In genomic region chr16:80526418-80527061, GRCh38 we compare ENCODE assay signal across 8 cellular contexts. TPM values are rescaled to one million over a fixed set of nuclear protein-coding genes. Genes with fewer than 3 reads are reported as not detected.
DNase-seq lines count a peak whose midpoint lies in the region; ATAC-seq and TF ChIP-seq lines count a peak whose summit lies in the region.

No MANE protein-coding gene starts in this region.

- H3K4me3 ChIP-seq in esophagus muscularis mucosa (no peak overlapping the region), neutrophil (ENCODE audit: low read depth in 1 of 2, low read length in 1 of 2) (no peak overlapping the region)

- TF ChIP-seq POLR2A in esophagus muscularis mucosa (IDR thresholded peaks at IDR 0.05; ENCODE audit: low read depth): no peak

- DNase-seq in NCI-H526 (lab: John Stamatoyannopoulos, UW) (peak; percentile 5 to 46), NCI-H526 treated with DMSO at 0.1 percent for 48 hours (lab: John Stamatoyannopoulos, UW) (no peak), NOMO-1 treated with dmso at 0.1 percent for 144 hours (lab: John Stamatoyannopoulos, UW; ENCODE audit: unreplicated experiment) (peak; percentile 14), activated T-cell treated with anti-CD3 and anti-CD28 coated beads for 24 hours (ENCODE audit: low read depth) (peak; percentile 49), esophagus muscularis mucosa (ENCODE audit: extremely low spot score) (no peak), ureter (ENCODE audit: low spot score) (peak; percentile 49)

- H3K9me3 ChIP-seq in esophagus muscularis mucosa: no peaks in the 10 kb centered on the region
- no peaks in the 10 kb centered on the region for H3K9me3 ChIP-seq in neutrophil

- TF ChIP-seq EP300 in esophagus muscularis mucosa (IDR thresholded peaks at IDR 0.05): no peak

- peak; percentile 64 to 85 (median 68) for TF ChIP-seq CTCF in esophagus muscularis mucosa (IDR thresholded peaks at IDR 0.05)
- TF ChIP-seq CTCF in neutrophil (IDR thresholded peaks at IDR 0.05): peak; percentile 68

- 24% methylated on average over 6 of the region's 6 CpGs for whole genome bisulfite sequencing in esophagus muscularis mucosa

- H3K27me3 ChIP-seq in esophagus muscularis mucosa (peaks cover 0 to 27% (median 0%) of the 10 kb centered on the region in 4 donors), neutrophil (no peaks in the 10 kb centered on the region)

- peak; percentile 70 for ATAC-seq in HG02885 (IDR thresholded peaks at IDR 0.05; ENCODE audit: poor library complexity, unreplicated experiment)

- H3K36me3 ChIP-seq in esophagus muscularis mucosa (no peaks in the 10 kb centered on the region), neutrophil (no peaks in the 10 kb centered on the region)

- intact Hi-C loops in esophagus muscularis mucosa (cut with DNase I): no loop called here

- H3K27ac ChIP-seq in esophagus muscularis mucosa (replicated peaks in 1 of 4) (no peak overlapping the region), neutrophil (no peak overlapping the region)

- peaks cover 0 to 7% (median 1%) of the 10 kb centered on the region in 4 donors for H3K4me1 ChIP-seq in esophagus muscularis mucosa
- no peaks in the 10 kb centered on the region for H3K4me1 ChIP-seq in neutrophil (ENCODE audit: control insufficient read depth in 1 of 2, insufficient read depth in 1 of 2, low read depth in 1 of 2, low read length in 1 of 2)

RNA-seq across cellular contexts. Expression of gene DYNLRB2, which starts 14.3 kb away (rescaled TPM):
- not detected for total RNA-seq in esophagus muscularis mucosa
- 4.8 TPM for total RNA-seq in ureter

Comparison
In these comparisons a context has a peak if more than half of its experiments do, and no peak if none do; other contexts are left out.
1. DNase-seq: peak in NCI-H526 (2 of 2), NOMO-1 treated with dmso at 0.1 percent for 144 hours (single experiment), activated T-cell treated with anti-CD3 and anti-CD28 coated beads for 24 hours (single experiment) and ureter (single experiment); none in NCI-H526 treated with DMSO at 0.1 percent for 48 hours (single experiment) and esophagus muscularis mucosa (single experiment).